Comparison of ENCODE assay signal across 9 cellular contexts in genomic region chr11:62614275-62614674, GRCh38. TPM values are rescaled to one million over a fixed set of nuclear protein-coding genes. Genes with fewer than 3 reads are reported as not detected.
DNase-seq lines count a peak whose midpoint lies in the region; ATAC-seq and TF ChIP-seq lines count a peak whose summit lies in the region.
"Had no signal": no experiment of that assay in that cellular context is flagged by ENCODE, and none has a peak within 500 bp of the region (broad histone marks: within the 10 kb centered on the region; RNA-seq: fewer than 3 reads in every experiment).

No MANE protein-coding gene starts in this region.

- no peak for DNase-seq in cardiac muscle cell (ENCODE audit: low read depth in 1 of 2, low spot score in 1 of 2)
- no peak for DNase-seq in cardiac septum (ENCODE audit: low spot score)
- peak; percentile 43 for DNase-seq in activated naive CD8-positive, alpha-beta T cell treated with anti-CD3 and anti-CD28 coated beads for 36 hours
- peak; percentile 65 for DNase-seq in mucosa of gallbladder (ENCODE audit: low spot score)
- no peak for DNase-seq in BE2C
- no peak for DNase-seq in globus pallidus (ENCODE audit: low spot score)
- DNase-seq: DMS153 had no signal

- H3K27me3 ChIP-seq in cardiac muscle cell, result no peaks in the 10 kb centered on the region
- H3K27me3 ChIP-seq in BE2C, result no peaks in the 10 kb centered on the region

- no peak for TF ChIP-seq CTCF in cardiac muscle cell (IDR thresholded peaks at IDR 0.05; ENCODE audit: low read depth, low read length)
- no peak for TF ChIP-seq CTCF in BE2C (IDR thresholded peaks at IDR 0.05; ENCODE audit: low read depth, low read length)

- H3K36me3 Mint-ChIP-seq in activated naive CD8-positive, alpha-beta T cell treated with anti-CD3 and anti-CD28 coated beads for 36 hours, result peaks cover 35% of the 10 kb centered on the region

- H3K36me3 ChIP-seq in cardiac muscle cell, result no peaks in the 10 kb centered on the region
- no peaks in the 10 kb centered on the region for H3K36me3 ChIP-seq in BE2C

- H3K9me3 Mint-ChIP-seq in activated naive CD8-positive, alpha-beta T cell treated with anti-CD3 and anti-CD28 coated beads for 36 hours, result no peaks in the 10 kb centered on the region

- ATAC-seq in HG03460 (IDR thresholded peaks at IDR 0.05; ENCODE audit: unreplicated experiment) (no peak), GM19023 (IDR thresholded peaks at IDR 0.05; ENCODE audit: unreplicated experiment) (no peak)

- no peaks in the 10 kb centered on the region for H3K4me1 ChIP-seq in cardiac muscle cell (ENCODE audit: low read depth)
- H3K4me1 ChIP-seq in BE2C, result no peaks in the 10 kb centered on the region

- H3K4me3 ChIP-seq in cardiac muscle cell (no peak overlapping the region), BE2C (ENCODE audit: low read depth, low read length) (no peak overlapping the region)

- H3K27me3 Mint-ChIP-seq in activated naive CD8-positive, alpha-beta T cell treated with anti-CD3 and anti-CD28 coated beads for 36 hours, result no peaks in the 10 kb centered on the region

- peak overlapping the region; percentile 87 for H3K27ac Mint-ChIP-seq in activated naive CD8-positive, alpha-beta T cell treated with anti-CD3 and anti-CD28 coated beads for 36 hours

- intact Hi-C loops in cardiac septum (cut with DNase I), result no loop called here

- H3K27ac ChIP-seq in cardiac muscle cell, result peak overlapping the region; percentile 76

- peak overlapping the region; percentile 3 for H3K4me3 Mint-ChIP-seq in activated naive CD8-positive, alpha-beta T cell treated with anti-CD3 and anti-CD28 coated beads for 36 hours

- H3K9me3 ChIP-seq in cardiac muscle cell (ENCODE audit: low read depth), result no peaks in the 10 kb centered on the region
- no peaks in the 10 kb centered on the region for H3K9me3 ChIP-seq in BE2C

- H3K4me1 Mint-ChIP-seq in activated naive CD8-positive, alpha-beta T cell treated with anti-CD3 and anti-CD28 coated beads for 36 hours, result peaks cover 32% of the 10 kb centered on the region

RNA-seq across cellular contexts. Expression of gene ROM1, which starts 1.2 kb away (rescaled TPM):
- total RNA-seq in cardiac muscle cell, result 3.3 and 3.5 TPM in 2 replicates
- polyA plus RNA-seq in cardiac muscle cell, result 6.9 and 7.9 TPM in 2 replicates
- 6.0 TPM for total RNA-seq in cardiac septum
- 1 to 10 TPM; 2.0 to 2.8 TPM for total RNA-seq in activated naive CD8-positive, alpha-beta T cell treated with anti-CD3 and anti-CD28 coated beads for 36 hours
- total RNA-seq in mucosa of gallbladder, result 9.9 TPM
- 3.5 TPM for polyA plus RNA-seq in BE2C (2012; ENCODE audit: insufficient read depth, insufficient read length, low read depth)

RNA-seq across cellular contexts. Expression of gene EML3, which starts 1.7 kb away (rescaled TPM):
- 21.1 and 42.8 TPM in 2 replicates for total RNA-seq in cardiac muscle cell
- 32.0 and 38.4 TPM in 2 replicates for polyA plus RNA-seq in cardiac muscle cell
- 29.6 TPM for total RNA-seq in cardiac septum
- total RNA-seq in activated naive CD8-positive, alpha-beta T cell treated with anti-CD3 and anti-CD28 coated beads for 36 hours, result 100 to 1,000 TPM; 112 to 121 TPM
- 66.1 TPM for total RNA-seq in mucosa of gallbladder
- polyA plus RNA-seq in BE2C (2012; ENCODE audit: insufficient read depth, insufficient read length, low read depth), result 33.4 TPM

RNA-seq across cellular contexts. Expression of gene B3GAT3, which starts 7.5 kb away (rescaled TPM):
- total RNA-seq in cardiac muscle cell (46.4 and 52.0 TPM in 2 replicates), cardiac septum (16.0 TPM), mucosa of gallbladder (60.7 TPM)
- 53.0 and 64.9 TPM in 2 replicates for polyA plus RNA-seq in cardiac muscle cell
- 10 to 100 TPM; 63.0 to 68.7 TPM for total RNA-seq in activated naive CD8-positive, alpha-beta T cell treated with anti-CD3 and anti-CD28 coated beads for 36 hours
- polyA plus RNA-seq in BE2C (2012; ENCODE audit: insufficient read depth, insufficient read length, low read depth), result 50.8 TPM

RNA-seq across cellular contexts. Expression of gene MTA2, which starts 12.6 kb away (rescaled TPM):
- total RNA-seq in cardiac muscle cell (101 and 108 TPM in 2 replicates), cardiac septum (36.8 TPM), mucosa of gallbladder (87.6 TPM)
- 22.9 and 31.9 TPM in 2 replicates for polyA plus RNA-seq in cardiac muscle cell
- total RNA-seq in activated naive CD8-positive, alpha-beta T cell treated with anti-CD3 and anti-CD28 coated beads for 36 hours, result 100 to 1,000 TPM; 196 to 200 TPM
- 83.3 TPM for polyA plus RNA-seq in BE2C (2012; ENCODE audit: insufficient read depth, insufficient read length, low read depth)

RNA-seq across cellular contexts. Expression of gene TUT1, which starts 23.0 kb away (rescaled TPM):
- total RNA-seq in cardiac muscle cell (14.9 and 29.1 TPM in 2 replicates), cardiac septum (11.7 TPM), mucosa of gallbladder (26.2 TPM)
- polyA plus RNA-seq in cardiac muscle cell, result 18.7 and 32.1 TPM in 2 replicates
- total RNA-seq in activated naive CD8-positive, alpha-beta T cell treated with anti-CD3 and anti-CD28 coated beads for 36 hours, result 10 to 100 TPM; 29.1 to 32.2 TPM
- 61.8 TPM for polyA plus RNA-seq in BE2C (2012; ENCODE audit: insufficient read depth, insufficient read length, low read depth)

Comparison
In these comparisons a context has a peak if more than half of its experiments do, and no peak if none do; other contexts are left out.
1. DNase-seq: peak in activated naive CD8-positive, alpha-beta T cell treated with anti-CD3 and anti-CD28 coated beads for 36 hours (single experiment) and mucosa of gallbladder (single experiment); none in cardiac muscle cell (0 of 2), cardiac septum (single experiment), BE2C (single experiment) and globus pallidus (single experiment).